15 cellular contexts compared by ENCODE assay signal in genomic region chr1:152109998-152110294, GRCh38. TPM values are rescaled to one million over a fixed set of nuclear protein-coding genes. Genes with fewer than 3 reads are reported as not detected.
DNase-seq lines count a peak whose midpoint lies in the region; ATAC-seq and TF ChIP-seq lines count a peak whose summit lies in the region.
"Had no signal": no experiment of that assay in that cellular context is flagged by ENCODE, and none has a peak within 500 bp of the region (broad histone marks: within the 10 kb centered on the region; RNA-seq: fewer than 3 reads in every experiment).

No MANE protein-coding gene starts in this region.

- H3K36me3 Mint-ChIP-seq in endothelial cell (ENCODE audit: low read depth, unreplicated experiment) (peaks cover 10% of the 10 kb centered on the region), CD14-positive monocyte (peaks cover 2 to 3% of the 10 kb centered on the region in 2 donors)
- H3K36me3 Mint-ChIP-seq: natural killer cell had no signal

- H3K4me1 Mint-ChIP-seq in endothelial cell (ENCODE audit: unreplicated experiment) (peaks cover 6% of the 10 kb centered on the region), CD14-positive monocyte (no peaks in the 10 kb centered on the region)
- H3K4me1 Mint-ChIP-seq: activated CD4-positive, alpha-beta T cell treated with anti-CD3 and anti-CD28 coated beads, Interleukin-2, amount 10 ng/mL, durations not matched to agents 24 days and 14 days; natural killer cell had no signal

- no peak overlapping the region for H2AK5ac ChIP-seq in IMR-90 (ENCODE audit: low read depth, low read length)

- no peak overlapping the region for H2BK5ac ChIP-seq in IMR-90 (ENCODE audit: low read depth, low read length, poor library complexity, severe bottlenecking)

- no peak overlapping the region for H2BK120ac ChIP-seq in IMR-90 (ENCODE audit: low read depth, low read length)

- no peak overlapping the region for H2BK20ac ChIP-seq in IMR-90 (ENCODE audit: low read depth, low read length)

- no peak overlapping the region for H3K27ac Mint-ChIP-seq in endothelial cell (ENCODE audit: unreplicated experiment)
- no peak overlapping the region for H3K27ac Mint-ChIP-seq in CD14-positive monocyte
- H3K27ac Mint-ChIP-seq: activated CD4-positive, alpha-beta T cell treated with anti-CD3 and anti-CD28 coated beads, Interleukin-2, amount 10 ng/mL, durations not matched to agents 24 days and 14 days; natural killer cell had no signal

- H4K20me1 ChIP-seq in BLaER1 (no peaks in the 10 kb centered on the region), IMR-90 (ENCODE audit: insufficient read depth, low read length) (no peaks in the 10 kb centered on the region; the same call in 1 of the 2 replicates)

- peaks cover 8% of the 10 kb centered on the region for H3K9me3 Mint-ChIP-seq in endothelial cell (ENCODE audit: unreplicated experiment)
- peaks cover 0 to 14% (median 2%) of the 10 kb centered on the region in 7 donors for H3K9me3 Mint-ChIP-seq in CD14-positive monocyte
- H3K9me3 Mint-ChIP-seq: natural killer cell had no signal

- no peak overlapping the region for H2AK9ac ChIP-seq in IMR-90 (replicated peaks; ENCODE audit: low read depth, low read length, poor library complexity)

- no peak overlapping the region for H4K91ac ChIP-seq in IMR-90 (ENCODE audit: insufficient read depth, low read depth, low read length)

- H4K5ac ChIP-seq in IMR-90 (ENCODE audit: low read depth, low read length) = no peak overlapping the region

- peak overlapping the region; percentile 94 for H3K4me2 ChIP-seq in BLaER1
- peak overlapping the region; percentile 62 for H3K4me2 ChIP-seq in IMR-90 (ENCODE audit: low read depth, low read length)

- H3K23ac ChIP-seq in IMR-90 (ENCODE audit: low read depth, low read length) = no peak overlapping the region

- H3K4me3 Mint-ChIP-seq in endothelial cell (ENCODE audit: unreplicated experiment) (no peak overlapping the region), CD14-positive monocyte (no peak overlapping the region)
- H3K4me3 Mint-ChIP-seq: activated CD4-positive, alpha-beta T cell treated with anti-CD3 and anti-CD28 coated beads, Interleukin-2, amount 10 ng/mL, durations not matched to agents 24 days and 14 days; natural killer cell had no signal

- no peak for TF ChIP-seq RAD21 in IMR-90 (IDR thresholded peaks at IDR 0.05; ENCODE audit: low read length)

- H3K9me1 ChIP-seq in IMR-90 (ENCODE audit: insufficient read depth, low read length) = no peaks in the 10 kb centered on the region

- H2BK15ac ChIP-seq in IMR-90 (ENCODE audit: low read depth, low read length) = no peak overlapping the region

- 6% methylated on average over 15 of the region's 15 CpGs; no CpG with 5 or more reads in 1 of the 2 experiments for WGBS in IMR-90 (ENCODE audit: extremely low coverage in 2 of 2, insufficient read length in 1 of 2), 2 experiments
- 6% methylated on average over 15 of the region's 15 CpGs for WGBS in prostate gland

- dilution Hi-C loops in IMR-90 (cut with HindIII; ENCODE audit: low sequenced_read_pairs, unreplicated experiment) = no loop called here

- H3K9ac ChIP-seq in BLaER1 (no peak overlapping the region), IMR-90 (ENCODE audit: low read depth, low read length) (no peak overlapping the region)

- H3K4me1 ChIP-seq in BLaER1 (peaks cover 38% of the 10 kb centered on the region), IMR-90 (ENCODE audit: control insufficient read depth, insufficient read depth, low read length) (peaks cover 3% of the 10 kb centered on the region; the same call in 1 of the 2 replicates), prostate gland (replicated peaks) (peaks cover 8% of the 10 kb centered on the region)
- H3K4me1 ChIP-seq: SJCRH30 had no signal

- in situ Hi-C loops in IMR-90 (cut with MboI; ENCODE audit: low sequenced_read_pairs) = no loop called here

- DNase-seq in IMR-90 = no peak
- no peak for DNase-seq in epithelial cell of proximal tubule (ENCODE audit: low read depth)
- DNase-seq in prostate gland (ENCODE audit: low spot score) = no peak
- no peak for DNase-seq in amygdala (lab: John Stamatoyannopoulos, UW)
- DNase-seq in endothelial cell (ENCODE audit: low spot score) = no peak
- no peak for DNase-seq in CD14-positive monocyte (ENCODE audit: low spot score)
- DNase-seq: DMS79 treated with DMSO at 0.1 percent for 48 hours, natural killer cell, SJCRH30 had no signal

- no peak overlapping the region for H3K4ac ChIP-seq in IMR-90 (ENCODE audit: low read depth, low read length)

- POLR2A ChIA-PET in IMR-90 (lab: Charles Lee; ENCODE audit: unreplicated experiment) = no interaction called here

- no peak overlapping the region for H3K56ac ChIP-seq in IMR-90 (ENCODE audit: extremely low read depth, insufficient read depth, low read length)

- H4K8ac ChIP-seq in IMR-90 (ENCODE audit: low read depth in 2 of 2, low read length in 2 of 2) = no peak overlapping the region

- H3K14ac ChIP-seq in IMR-90 (replicated peaks; ENCODE audit: low read depth, low read length) = no peak overlapping the region

- intact Hi-C loops in IMR-90 (cut with micrococcal nuclease) = loop anchor here (5.0 kb wide), 1 partner anchor 58 kb away; no protein-coding TSS in a partner anchor
- intact Hi-C loops in prostate gland (cut with DNase I) = no loop called here
- intact Hi-C loops in CD14-positive monocyte (cut with micrococcal nuclease) = loop anchor here in 1 of 2 donors (1.0 to 5.0 kb wide), 2 partner anchors 7 to 52 kb away; no protein-coding TSS in a partner anchor

- peak overlapping the region; percentile 76 for H2AFZ ChIP-seq in IMR-90 (replicated peaks; ENCODE audit: low read length, poor library complexity)

- H3K79me1 ChIP-seq in IMR-90 (ENCODE audit: low read depth in 1 of 2, low read length in 2 of 2) = no peaks in the 10 kb centered on the region

- no peak overlapping the region for H3K18ac ChIP-seq in IMR-90 (ENCODE audit: low read depth, low read length)

- H3K27me3 ChIP-seq in BLaER1 = peaks cover 86% of the 10 kb centered on the region
- H3K27me3 ChIP-seq in IMR-90 (ENCODE audit: control insufficient read depth, insufficient read depth, low read length) = peaks cover 61% of the 10 kb centered on the region
- no peaks in the 10 kb centered on the region for H3K27me3 ChIP-seq in prostate gland (replicated peaks; ENCODE audit: insufficient read depth)
- H3K27me3 ChIP-seq: SJCRH30 had no signal

- BruUV-seq in IMR-90 (replicated peaks; lab: Mats Ljungman, UMichigan) = no TSS peak

- no peak for ATAC-seq in IMR-90 (ENCODE audit: low read depth)
- no peak for ATAC-seq in HG03571 (IDR thresholded peaks at IDR 0.05; ENCODE audit: unreplicated experiment)
- ATAC-seq: natural killer cell had no signal

- CTCF ChIA-PET in IMR-90 (lab: Yijun Ruan, JAX) = interaction anchor here (1.2 kb wide), 1 partner anchor 22 kb away, joined by 3 read pairs; no protein-coding TSS in a partner anchor

- H3K36me3 ChIP-seq in BLaER1 (no peaks in the 10 kb centered on the region), IMR-90 (ENCODE audit: control insufficient read depth, insufficient read depth, low read length) (no peaks in the 10 kb centered on the region), prostate gland (no peaks in the 10 kb centered on the region)
- H3K36me3 ChIP-seq: SJCRH30, uterus had no signal

- no peak for TF ChIP-seq CTCF in IMR-90 (conservative IDR thresholded peaks at IDR 0.05; ENCODE audit: low read depth, low read length)
- TF ChIP-seq CTCF in epithelial cell of proximal tubule (conservative IDR thresholded peaks at IDR 0.05; ENCODE audit: low read depth, low read length) = no peak
- no peak for TF ChIP-seq CTCF in prostate gland (IDR thresholded peaks at IDR 0.05)
- TF ChIP-seq CTCF in endothelial cell (IDR thresholded peaks at IDR 0.05; ENCODE audit: unreplicated experiment) = no peak
- TF ChIP-seq CTCF in CD14-positive monocyte (IDR thresholded peaks at IDR 0.05) = no peak

- H3K27ac ChIP-seq in BLaER1 (no peak overlapping the region), IMR-90 (ENCODE audit: insufficient read depth, low read length) (no peak overlapping the region), prostate gland (no peak overlapping the region)
- H3K27ac ChIP-seq: SJCRH30, uterus had no signal

- peaks cover 11% of the 10 kb centered on the region for H3K27me3 Mint-ChIP-seq in endothelial cell (ENCODE audit: unreplicated experiment)
- peaks cover 7 to 14% (median 8%) of the 10 kb centered on the region in 3 donors for H3K27me3 Mint-ChIP-seq in CD14-positive monocyte (ENCODE audit: low read depth in 3 of 3)

- H3K9me3 ChIP-seq in BLaER1 = peaks cover 64% of the 10 kb centered on the region
- peaks cover 21% of the 10 kb centered on the region for H3K9me3 ChIP-seq in IMR-90 (ENCODE audit: control insufficient read depth, insufficient read depth, low read length)
- H3K9me3 ChIP-seq in prostate gland = no peaks in the 10 kb centered on the region
- H3K9me3 ChIP-seq: SJCRH30 had no signal

- TF ChIP-seq POLR2A in IMR-90 (IDR thresholded peaks at IDR 0.05; ENCODE audit: low read depth, low read length) (no peak), prostate gland (IDR thresholded peaks at IDR 0.05) (no peak)

- H3K4me3 ChIP-seq in BLaER1 (peak overlapping the region; percentile 64), IMR-90 (ENCODE audit: insufficient read depth, low read depth, low read length) (peak overlapping the region; percentile 29), epithelial cell of proximal tubule (ENCODE audit: low read depth, low read length) (peak overlapping the region; percentile 57), prostate gland (peak overlapping the region; percentile 16 to 30)
- H3K4me3 ChIP-seq: SJCRH30 had no signal

RNA-seq across cellular contexts. Expression of gene TCHH, which starts 5.3 kb away (rescaled TPM):
- total RNA-seq in IMR-90 (2012; rRNA removed) (not detected in 2 replicates), epithelial cell of proximal tubule (under 0.01 TPM in 1 of 2 replicates, not detected in the other), prostate gland (under 1 TPM in 1 of 2 donors, not detected in 1; 0.91 TPM), endothelial cell (ENCODE audit: unreplicated experiment) (0.38 TPM)
- polyA plus RNA-seq in IMR-90 (2012; rRNA removed) (not detected in 2 replicates), CD14-positive monocyte (not detected)
- polyA plus RNA-seq in IMR-90 (2012; cell fraction: cytosol; rRNA removed) = not detected in 2 replicates
- polyA plus RNA-seq in IMR-90 (2012; cell fraction: nucleus; rRNA removed; ENCODE audit: low replicate concordance) = 0.01 TPM in 1 of 2 replicates, not detected in the other
- total RNA-seq: activated CD4-positive, alpha-beta T cell treated with anti-CD3 and anti-CD28 coated beads, Interleukin-2, amount 10 ng/mL, durations not matched to agents 24 days and 14 days; natural killer cell; SJCRH30; uterus had no signal

RNA-seq across cellular contexts. Expression of gene TCHHL1, which starts 21.1 kb away (rescaled TPM):
- total RNA-seq in IMR-90 (2012; rRNA removed) (not detected in 2 replicates), epithelial cell of proximal tubule (not detected in 2 replicates), prostate gland (not detected), endothelial cell (ENCODE audit: unreplicated experiment) (not detected)
- polyA plus RNA-seq in IMR-90 (2012; rRNA removed) (not detected in 2 replicates), CD14-positive monocyte (not detected)
- polyA plus RNA-seq in IMR-90 (2012; cell fraction: cytosol; rRNA removed) = not detected in 2 replicates
- not detected in 2 replicates for polyA plus RNA-seq in IMR-90 (2012; cell fraction: nucleus; rRNA removed; ENCODE audit: low replicate concordance)
- total RNA-seq: activated CD4-positive, alpha-beta T cell treated with anti-CD3 and anti-CD28 coated beads, Interleukin-2, amount 10 ng/mL, durations not matched to agents 24 days and 14 days; glomerular endothelial cell; natural killer cell; SJCRH30; uterus had no signal
- polyA plus RNA-seq: adipose tissue had no signal

RNA-seq across cellular contexts. Expression of gene RPTN, which starts 49.1 kb away (rescaled TPM):
- total RNA-seq in IMR-90 (2012; rRNA removed) = not detected in 2 replicates
- polyA plus RNA-seq in IMR-90 (2012; rRNA removed) = not detected in 2 replicates
- polyA plus RNA-seq in IMR-90 (2012; cell fraction: cytosol; rRNA removed) = not detected in 2 replicates
- polyA plus RNA-seq in IMR-90 (2012; cell fraction: nucleus; rRNA removed; ENCODE audit: low replicate concordance) = not detected in 2 replicates
- total RNA-seq in epithelial cell of proximal tubule = not detected in 2 replicates
- not detected for total RNA-seq in prostate gland
- not detected for total RNA-seq in endothelial cell (ENCODE audit: unreplicated experiment)
- polyA plus RNA-seq in CD14-positive monocyte = not detected
- total RNA-seq: activated CD4-positive, alpha-beta T cell treated with anti-CD3 and anti-CD28 coated beads, Interleukin-2, amount 10 ng/mL, durations not matched to agents 24 days and 14 days; glomerular endothelial cell; natural killer cell; SJCRH30; uterus had no signal
- polyA plus RNA-seq: adipose tissue had no signal
